In genomic region chr6:149084761-149085574, GRCh38 we compare ENCODE assay signal across 23 cellular contexts.
DNase-seq lines count a peak whose midpoint lies in the region; ATAC-seq and TF ChIP-seq lines count a peak whose summit lies in the region.
"Had no signal": no experiment of that assay in that cellular context is flagged by ENCODE, and none has a peak within 500 bp of the region (broad histone marks: within the 10 kb centered on the region; RNA-seq: fewer than 3 reads in every experiment).

No MANE protein-coding gene starts in this region.

- H3K27ac Mint-ChIP-seq in activated CD4-positive, alpha-beta T cell treated with anti-CD3 and anti-CD28 coated beads for 36 hours = peak overlapping the region; percentile 73
- H3K27ac Mint-ChIP-seq in natural killer cell treated with Interleukin-12 subunit alpha and Interleukin-12 subunit beta and Interleukin-15 and Interleukin-18, amount 100 ng/mL, for 72 hours = peak overlapping the region; percentile 89
- no peak overlapping the region for H3K27ac Mint-ChIP-seq in natural killer cell
- H3K27ac Mint-ChIP-seq in activated naive CD8-positive, alpha-beta T cell treated with anti-CD3 and anti-CD28 coated beads for 36 hours = peak overlapping the region; percentile 44

- H3K4me1 Mint-ChIP-seq in activated CD4-positive, alpha-beta T cell treated with anti-CD3 and anti-CD28 coated beads for 36 hours = peaks cover 40% of the 10 kb centered on the region
- H3K4me1 Mint-ChIP-seq in natural killer cell treated with Interleukin-12 subunit alpha and Interleukin-12 subunit beta and Interleukin-15 and Interleukin-18, amount 100 ng/mL, for 72 hours (ENCODE audit: low read depth in 2 of 2) = peaks cover 26 to 38% of the 10 kb centered on the region in 2 donors
- H3K4me1 Mint-ChIP-seq in natural killer cell = peaks cover 0 to 4% of the 10 kb centered on the region in 2 donors
- H3K4me1 Mint-ChIP-seq in activated naive CD8-positive, alpha-beta T cell treated with anti-CD3 and anti-CD28 coated beads for 36 hours = peaks cover 50% of the 10 kb centered on the region
- H3K4me1 Mint-ChIP-seq: neural crest cell had no signal

- CTCF ChIA-PET in activated CD4-positive, alpha-beta T cell treated with anti-CD3 and anti-CD28 coated beads for 36 hours (lab: Charles Lee) = interaction anchor here (0.8 to 5.4 kb wide), 20 partner anchors 10 to 442 kb away, joined by 3 to 49 read pairs (median 4); no protein-coding TSS in a partner anchor

- no peaks in the 10 kb centered on the region for H3K27me3 Mint-ChIP-seq in activated CD4-positive, alpha-beta T cell treated with anti-CD3 and anti-CD28 coated beads for 36 hours
- H3K27me3 Mint-ChIP-seq in natural killer cell treated with Interleukin-12 subunit alpha and Interleukin-12 subunit beta and Interleukin-15 and Interleukin-18, amount 100 ng/mL, for 72 hours = no peaks in the 10 kb centered on the region
- peaks cover 0 to 2% of the 10 kb centered on the region in 2 donors for H3K27me3 Mint-ChIP-seq in natural killer cell (ENCODE audit: low read depth in 2 of 2)
- H3K27me3 Mint-ChIP-seq in activated naive CD8-positive, alpha-beta T cell treated with anti-CD3 and anti-CD28 coated beads for 36 hours = no peaks in the 10 kb centered on the region

- H3K36me3 Mint-ChIP-seq in activated CD4-positive, alpha-beta T cell treated with anti-CD3 and anti-CD28 coated beads for 36 hours (ENCODE audit: low read depth) = no peaks in the 10 kb centered on the region
- H3K36me3 Mint-ChIP-seq in natural killer cell treated with Interleukin-12 subunit alpha and Interleukin-12 subunit beta and Interleukin-15 and Interleukin-18, amount 100 ng/mL, for 72 hours = no peaks in the 10 kb centered on the region
- H3K36me3 Mint-ChIP-seq in natural killer cell = no peaks in the 10 kb centered on the region
- H3K36me3 Mint-ChIP-seq in activated naive CD8-positive, alpha-beta T cell treated with anti-CD3 and anti-CD28 coated beads for 36 hours = peaks cover 1% of the 10 kb centered on the region

- H3K4me3 Mint-ChIP-seq in activated CD4-positive, alpha-beta T cell treated with anti-CD3 and anti-CD28 coated beads for 36 hours = no peak overlapping the region
- peak overlapping the region; percentile 58 for H3K4me3 Mint-ChIP-seq in natural killer cell treated with Interleukin-12 subunit alpha and Interleukin-12 subunit beta and Interleukin-15 and Interleukin-18, amount 100 ng/mL, for 72 hours
- H3K4me3 Mint-ChIP-seq in natural killer cell = no peak overlapping the region
- no peak overlapping the region for H3K4me3 Mint-ChIP-seq in activated naive CD8-positive, alpha-beta T cell treated with anti-CD3 and anti-CD28 coated beads for 36 hours
- H3K4me3 Mint-ChIP-seq: effector memory CD8-positive, alpha-beta T cell; neural crest cell had no signal

- DNase-seq in activated CD4-positive, alpha-beta T cell treated with anti-CD3 and anti-CD28 coated beads for 36 hours = no peak
- DNase-seq in activated CD4-positive, alpha-beta T cell treated with anti-CD3 and anti-CD28 coated beads for 1 hour = no peak
- no peak for DNase-seq in natural killer cell treated with Interleukin-12 subunit alpha and Interleukin-12 subunit beta and Interleukin-15 and Interleukin-18, amount 100 ng/mL, for 72 hours (ENCODE audit: low spot score)
- DNase-seq in natural killer cell (no peak), NCI-H2107 treated with DMSO at 0.1 percent for 48 hours (lab: John Stamatoyannopoulos, UW; ENCODE audit: unreplicated experiment) (no peak)
- no peak for DNase-seq in activated naive CD8-positive, alpha-beta T cell treated with anti-CD3 and anti-CD28 coated beads for 36 hours
- DNase-seq: activated CD4-positive, alpha-beta T cell treated with anti-CD3 and anti-CD28 coated beads, Interleukin-2, amount 50 U/mL, for 4 hours; cortex of kidney; effector memory CD8-positive, alpha-beta T cell; erythroblast; HCEC 1CT; Kasumi-1; MV-4-11; NCI-H1436; pancreas; PC-9; retina; stimulated activated naive CD4-positive, alpha-beta T cell had no signal

- H3K9me3 Mint-ChIP-seq in activated CD4-positive, alpha-beta T cell treated with anti-CD3 and anti-CD28 coated beads for 36 hours (ENCODE audit: low read depth) = no peaks in the 10 kb centered on the region
- no peaks in the 10 kb centered on the region for H3K9me3 Mint-ChIP-seq in natural killer cell treated with Interleukin-12 subunit alpha and Interleukin-12 subunit beta and Interleukin-15 and Interleukin-18, amount 100 ng/mL, for 72 hours
- H3K9me3 Mint-ChIP-seq in natural killer cell = no peaks in the 10 kb centered on the region
- no peaks in the 10 kb centered on the region for H3K9me3 Mint-ChIP-seq in activated naive CD8-positive, alpha-beta T cell treated with anti-CD3 and anti-CD28 coated beads for 36 hours
- H3K9me3 Mint-ChIP-seq: effector memory CD8-positive, alpha-beta T cell; neural crest cell had no signal

- POLR2A ChIA-PET in activated CD4-positive, alpha-beta T cell treated with anti-CD3 and anti-CD28 coated beads for 36 hours (lab: Charles Lee) = interaction anchor here (0.5 to 1.5 kb wide), 6 partner anchors 10 to 505 kb away, joined by 3 to 7 read pairs (median 3); no protein-coding TSS in a partner anchor

- no peak for TF ChIP-seq CTCF in natural killer cell (IDR thresholded peaks at IDR 0.05)

- ATAC-seq in activated CD4-positive, alpha-beta T cell treated with anti-CD3 and anti-CD28 coated beads for 36 hours = peak; percentile 61
- ATAC-seq in natural killer cell treated with Interleukin-12 subunit alpha and Interleukin-12 subunit beta and Interleukin-15 and Interleukin-18, amount 100 ng/mL, for 72 hours = peak in 1 of 2 donors; percentile 71
- ATAC-seq in natural killer cell (no peak), GM18870 (IDR thresholded peaks at IDR 0.05; ENCODE audit: unreplicated experiment) (no peak), HG03095 (IDR thresholded peaks at IDR 0.05; ENCODE audit: unreplicated experiment) (no peak)
- ATAC-seq: effector memory CD8-positive, alpha-beta T cell; pancreas; Right ventricle myocardium inferior; SK-N-SH treated with all-trans-retinoic acid at 6 μM for 48 hours had no signal

- intact Hi-C loops in activated CD4-positive, alpha-beta T cell treated with anti-CD3 and anti-CD28 coated beads for 36 hours (cut with DNase I, micrococcal nuclease) = loop anchor here (1.0 to 5.0 kb wide), 5 partner anchors 9 to 252 kb away; no protein-coding TSS in a partner anchor
- intact Hi-C loops in natural killer cell (cut with micrococcal nuclease) = loop anchor here (5.0 kb wide), 1 partner anchor 58 kb away; no protein-coding TSS in a partner anchor

Comparison
In these comparisons a context has a peak if more than half of its experiments do, and no peak if none do; other contexts are left out.
1. H3K27ac Mint-ChIP-seq: peak in activated CD4-positive, alpha-beta T cell treated with anti-CD3 and anti-CD28 coated beads for 36 hours (single experiment), natural killer cell treated with Interleukin-12 subunit alpha and Interleukin-12 subunit beta and Interleukin-15 and Interleukin-18, amount 100 ng/mL, for 72 hours (2 of 2) and activated naive CD8-positive, alpha-beta T cell treated with anti-CD3 and anti-CD28 coated beads for 36 hours (single experiment); none in natural killer cell (0 of 2).